Comparison of ENCODE assay signal across 10 cellular contexts in the genomic region with DNA sequence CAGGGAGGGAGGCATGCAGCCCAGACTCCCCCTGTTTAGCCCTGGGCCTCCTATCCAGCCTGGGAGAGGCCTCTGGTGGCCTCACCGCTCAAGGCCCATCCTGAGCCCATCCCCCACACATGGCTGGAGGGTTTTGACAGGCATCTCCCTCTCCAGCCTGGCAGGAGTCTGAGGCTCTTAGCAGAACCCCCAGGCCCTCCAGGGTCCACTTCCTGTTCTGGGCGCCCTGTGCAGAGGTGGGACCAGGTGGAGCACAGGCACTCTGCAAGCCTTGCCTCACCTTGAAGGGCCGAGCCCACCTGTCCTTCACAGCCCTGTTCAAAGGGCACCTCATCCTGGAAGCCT. TPM values are rescaled to one million over a fixed set of nuclear protein-coding genes. Genes with fewer than 3 reads are reported as not detected.
"Had no signal": no experiment of that assay in that cellular context is flagged by ENCODE, and none has a peak within 500 bp of the region (broad histone marks: within the 10 kb centered on the region; RNA-seq: fewer than 3 reads in every experiment).

No MANE protein-coding gene starts in this region.

RNA-seq across cellular contexts. Expression of a gene that starts 13.5 kb away (rescaled TPM):
- total RNA-seq: activated B cell treated with CpG ODN at 0.5 μM for 24 hours; activated CD4-positive, alpha-beta memory T cell treated with anti-CD3 and anti-CD28 coated beads for 36 hours; activated T-cell treated with anti-CD3 and anti-CD28 coated beads, Interleukin-2, amount 50 U/mL, for 72 hours; activated T-helper 17 cell treated with anti-CD3 and anti-CD28 coated beads, Interleukin-2, amount 50 U/mL, for 72 hours; astrocyte; body of pancreas; bronchial epithelial cell; LHCN-M2; M059J; Right ventricle myocardium inferior had no signal
